16 cellular contexts compared by ENCODE assay signal in genomic region chr1:86778510-86779218, GRCh38.
A peak's percentile ranks its signal among the peaks of the same experiment; 100 is the strongest.
DNase-seq lines count a peak whose midpoint lies in the region; ATAC-seq and TF ChIP-seq lines count a peak whose summit lies in the region.
"Had no signal": no experiment of that assay in that cellular context is flagged by ENCODE, and none has a peak within 500 bp of the region (broad histone marks: within the 10 kb centered on the region; RNA-seq: fewer than 3 reads in every experiment).

No MANE protein-coding gene starts in this region.

- TF ChIP-seq CTCF in AG04450 (IDR thresholded peaks at IDR 0.05; ENCODE audit: low read depth, low read length) (no peak), IMR-90 (conservative IDR thresholded peaks at IDR 0.05; ENCODE audit: low read depth, low read length) (no peak), fibroblast of villous mesenchyme (IDR thresholded peaks at IDR 0.05; ENCODE audit: insufficient read depth, low read depth, low read length) (no peak), neural progenitor cell (IDR thresholded peaks at IDR 0.05) (no peak)

- H4K20me1 ChIP-seq in IMR-90 (ENCODE audit: insufficient read depth, low read length) (no peaks in the 10 kb centered on the region), neural progenitor cell (ENCODE audit: low read depth) (no peaks in the 10 kb centered on the region)

- H3K79me1 ChIP-seq in IMR-90 (ENCODE audit: low read depth in 1 of 2, low read length in 2 of 2) = no peaks in the 10 kb centered on the region

- H3K4me1 Mint-ChIP-seq in neural progenitor cell = peaks cover 14% of the 10 kb centered on the region

- H3F3A ChIP-seq in neural progenitor cell (ENCODE audit: low read depth) = no peaks in the 10 kb centered on the region

- H3K79me2 ChIP-seq in neural progenitor cell (ENCODE audit: low read depth) = no peaks in the 10 kb centered on the region

- H2AK9ac ChIP-seq in IMR-90 (replicated peaks; ENCODE audit: low read depth, low read length, poor library complexity) = no peak overlapping the region

- in situ Hi-C loops in IMR-90 (cut with MboI; ENCODE audit: low sequenced_read_pairs) = no loop called here

- H3K9me3 ChIP-seq in AG04450 (ENCODE audit: control insufficient read depth, insufficient read depth, low read length) (no peaks in the 10 kb centered on the region; the same call in 1 of the 2 replicates), IMR-90 (ENCODE audit: control insufficient read depth, insufficient read depth, low read length) (no peaks in the 10 kb centered on the region), adipocyte (ENCODE audit: control insufficient read depth, low read length) (peaks cover 4% of the 10 kb centered on the region), neural progenitor cell (ENCODE audit: low read depth) (no peaks in the 10 kb centered on the region)
- H3K9me3 ChIP-seq: heart left ventricle, prostate gland, SJSA1 had no signal

- no peak for TF ChIP-seq RAD21 in IMR-90 (IDR thresholded peaks at IDR 0.05; ENCODE audit: low read length)

- DNase-seq in AG04450 (ENCODE audit: low read depth, low spot score) (no peak), IMR-90 (peak; percentile 86), adipocyte (ENCODE audit: low read depth) (no peak), fibroblast of villous mesenchyme (ENCODE audit: low read depth) (peak; percentile 32), NOMO-1 treated with dmso at 0.1 percent for 144 hours (lab: John Stamatoyannopoulos, UW; ENCODE audit: unreplicated experiment) (no peak), D341Med (ENCODE audit: low spot score) (no peak), neural progenitor cell (ENCODE audit: low spot score) (no peak)
- DNase-seq: activated CD4-positive, alpha-beta memory T cell treated with anti-CD3 and anti-CD28 coated beads for 36 hours; heart left ventricle; left colon; NCI-H187 treated with DMSO at 0.1 percent for 48 hours; NCI-H82; stimulated activated CD4-positive, alpha-beta T cell treated with anti-CD3 and anti-CD28 coated beads, Interleukin-15, amount 100 ng/mL, for 24 hours had no signal

- peak overlapping the region; percentile 72 for H2AK5ac ChIP-seq in IMR-90 (ENCODE audit: low read depth, low read length)

- H3K4me3 Mint-ChIP-seq in neural progenitor cell = no peak overlapping the region
- H3K4me3 Mint-ChIP-seq: activated CD4-positive, alpha-beta memory T cell treated with anti-CD3 and anti-CD28 coated beads for 36 hours had no signal

- H3K14ac ChIP-seq in IMR-90 (replicated peaks; ENCODE audit: low read depth, low read length) = peak overlapping the region; percentile 50

- H2BK15ac ChIP-seq in IMR-90 (ENCODE audit: low read depth, low read length) = peak overlapping the region; percentile 64; the same call in 2 of the 3 replicates

- dilution Hi-C loops in IMR-90 (cut with HindIII; ENCODE audit: low sequenced_read_pairs, unreplicated experiment) = no loop called here

- H3K23ac ChIP-seq in IMR-90 (ENCODE audit: low read depth, low read length) = peak overlapping the region; percentile 46; the same call in 1 of the 2 replicates

- H3K27ac ChIP-seq in AG04450 (ENCODE audit: low read depth, low read length) (peak overlapping the region; percentile 60), IMR-90 (ENCODE audit: insufficient read depth, low read length) (peak overlapping the region; percentile 70), neural progenitor cell (no peak overlapping the region)
- H3K27ac ChIP-seq: heart left ventricle, prostate gland, SJSA1 had no signal

- TF ChIP-seq POLR2A in IMR-90 (IDR thresholded peaks at IDR 0.05; ENCODE audit: low read depth, low read length) = no peak

- intact Hi-C loops in IMR-90 (cut with micrococcal nuclease) = no loop called here

- no peak overlapping the region for H3K27ac Mint-ChIP-seq in neural progenitor cell
- H3K27ac Mint-ChIP-seq: activated CD4-positive, alpha-beta memory T cell treated with anti-CD3 and anti-CD28 coated beads for 36 hours had no signal

- H3K56ac ChIP-seq in IMR-90 (ENCODE audit: extremely low read depth, insufficient read depth, low read length) = no peak overlapping the region

- H2BK5ac ChIP-seq in IMR-90 (ENCODE audit: low read depth, low read length, poor library complexity, severe bottlenecking) = peak overlapping the region; percentile 92

- CTCF ChIA-PET in AG04450 (lab: Charles Lee) (no interaction called here), IMR-90 (lab: Yijun Ruan, JAX) (interaction anchor here (0.6 kb wide), 1 partner anchor 216 kb away, joined by 3 read pairs; no protein-coding TSS in a partner anchor)

- H3K9ac ChIP-seq in IMR-90 (ENCODE audit: low read depth, low read length) (no peak overlapping the region), adipocyte (ENCODE audit: low read length) (no peak overlapping the region), neural progenitor cell (no peak overlapping the region)

- WGBS in IMR-90 (ENCODE audit: extremely low coverage in 2 of 2, insufficient read length in 1 of 2), 2 experiments = no CpG with 5 or more reads among the region's 2 CpGs

- peaks cover 23% of the 10 kb centered on the region for H3K4me1 ChIP-seq in IMR-90 (ENCODE audit: control insufficient read depth, insufficient read depth, low read length)
- peaks cover 67% of the 10 kb centered on the region for H3K4me1 ChIP-seq in adipocyte (ENCODE audit: control insufficient read depth, insufficient read depth, low read length)
- peaks cover 16% of the 10 kb centered on the region for H3K4me1 ChIP-seq in neural progenitor cell
- H3K4me1 ChIP-seq: prostate gland had no signal

- H3K36me3 Mint-ChIP-seq in neural progenitor cell = no peaks in the 10 kb centered on the region

- H4K8ac ChIP-seq in IMR-90 (ENCODE audit: low read depth in 2 of 2, low read length in 2 of 2) = peak overlapping the region; percentile 3 to 85

- no TSS peak for BruUV-seq in IMR-90 (replicated peaks; lab: Mats Ljungman, UMichigan)

- H3K4me3 ChIP-seq in AG04450 (ENCODE audit: low read depth, low read length) (no peak overlapping the region), IMR-90 (ENCODE audit: insufficient read depth, low read depth, low read length) (no peak overlapping the region), adipocyte (ENCODE audit: low read length) (peak overlapping the region; percentile 30), fibroblast of villous mesenchyme (ENCODE audit: low read depth, low read length) (no peak overlapping the region), neural progenitor cell (no peak overlapping the region)
- H3K4me3 ChIP-seq: heart left ventricle, prostate gland, SJSA1 had no signal

- H3K27me3 Mint-ChIP-seq in neural progenitor cell (ENCODE audit: insufficient read depth, low read depth) = no peaks in the 10 kb centered on the region

- H3K9me1 ChIP-seq in IMR-90 (ENCODE audit: insufficient read depth, low read length) = peaks cover 8% of the 10 kb centered on the region

- H3K27me3 ChIP-seq in AG04450 (ENCODE audit: control insufficient read depth, insufficient read depth, low read length) = no peaks in the 10 kb centered on the region
- H3K27me3 ChIP-seq in IMR-90 (ENCODE audit: control insufficient read depth, insufficient read depth, low read length) = no peaks in the 10 kb centered on the region
- H3K27me3 ChIP-seq in adipocyte (replicated peaks; ENCODE audit: control insufficient read depth, insufficient read depth, low read length) = no peaks in the 10 kb centered on the region
- no peaks in the 10 kb centered on the region for H3K27me3 ChIP-seq in neural progenitor cell
- H3K27me3 ChIP-seq: heart left ventricle, SJSA1 had no signal

- ATAC-seq in IMR-90 (ENCODE audit: low read depth) (no peak), HG03354 (IDR thresholded peaks at IDR 0.05; ENCODE audit: poor library complexity, severe bottlenecking, unreplicated experiment) (no peak)
- ATAC-seq: heart left ventricle had no signal

- H3K36me3 ChIP-seq in IMR-90 (ENCODE audit: control insufficient read depth, insufficient read depth, low read length) = no peaks in the 10 kb centered on the region
- H3K36me3 ChIP-seq in adipocyte (ENCODE audit: control insufficient read depth, insufficient read depth, low read length, severe bottlenecking) = no peaks in the 10 kb centered on the region
- H3K36me3 ChIP-seq in neural progenitor cell = no peaks in the 10 kb centered on the region
- H3K36me3 ChIP-seq: heart left ventricle, prostate gland, SJSA1 had no signal

- peak overlapping the region; percentile 93 for H3K18ac ChIP-seq in IMR-90 (ENCODE audit: low read depth, low read length)

- H4K5ac ChIP-seq in IMR-90 (ENCODE audit: low read depth, low read length) = peak overlapping the region; percentile 40; the same call in 1 of the 2 replicates

- POLR2A ChIA-PET in AG04450 (lab: Yijun Ruan, JAX) = interaction anchor here (0.6 kb wide), 1 partner anchor 550 kb away, joined by 7 read pairs; no protein-coding TSS in a partner anchor
- POLR2A ChIA-PET in IMR-90 (lab: Charles Lee; ENCODE audit: unreplicated experiment) = interaction anchor here (0.6 kb wide), 1 partner anchor 93 kb away, joined by 4 read pairs; no protein-coding TSS in a partner anchor

- peak overlapping the region; percentile 76 for H3K4ac ChIP-seq in IMR-90 (ENCODE audit: low read depth, low read length)

- peak overlapping the region; percentile 61; the same call in 1 of the 2 replicates for H2BK120ac ChIP-seq in IMR-90 (ENCODE audit: low read depth, low read length)

- H2AFZ ChIP-seq in IMR-90 (replicated peaks; ENCODE audit: low read length, poor library complexity) (peak overlapping the region; percentile 83), neural progenitor cell (replicated peaks) (no peak overlapping the region)

- peak overlapping the region; percentile 83 for H2BK20ac ChIP-seq in IMR-90 (ENCODE audit: low read depth, low read length)

- H3K4me2 ChIP-seq in IMR-90 (ENCODE audit: low read depth, low read length) (no peak overlapping the region), neural progenitor cell (no peak overlapping the region)

- peak overlapping the region; percentile 21; the same call in 1 of the 2 replicates for H4K91ac ChIP-seq in IMR-90 (ENCODE audit: insufficient read depth, low read depth, low read length)

- peaks cover 7% of the 10 kb centered on the region for H3K9me3 Mint-ChIP-seq in neural progenitor cell
- H3K9me3 Mint-ChIP-seq: activated CD4-positive, alpha-beta memory T cell treated with anti-CD3 and anti-CD28 coated beads for 36 hours had no signal

TF ChIP-seq in IMR-90, 13 proteins besides CTCF, POLR2A, EP300 and RAD21:
- TF ChIP-seq BHLHE40 (IDR thresholded peaks at IDR 0.05; ENCODE audit: low read depth, low read length) (peak; percentile 61; the same call in 1 of the 2 replicates), CEBPB (IDR thresholded peaks at IDR 0.05; ENCODE audit: low read depth, low read length) (peak; percentile 57; the same call in 1 of the 2 replicates), CHD1 (IDR thresholded peaks at IDR 0.05; ENCODE audit: low read depth, low read length) (no peak), FOS (IDR thresholded peaks at IDR 0.05; ENCODE audit: low read depth, low read length) (0 out of 2 replicates have a peak, but pooled peaks have one; percentile 35)

Comparison
In these comparisons a context has a peak if more than half of its experiments do, and no peak if none do; other contexts are left out.
1. DNase-seq: peak in IMR-90 (single experiment) and fibroblast of villous mesenchyme (single experiment); none in AG04450 (single experiment), adipocyte (single experiment), NOMO-1 treated with dmso at 0.1 percent for 144 hours (single experiment), D341Med (single experiment) and neural progenitor cell (single experiment).